In genomic region chr16:79600636-79601091, GRCh38 we compare ENCODE assay signal across 1 cellular context.
TF ChIP-seq lines count a peak whose summit lies in the region.

MAF (minus strand) TSS chr16:79600737; CDS start chr16:79599902, 835 bp downstream.

TF ChIP-seq in SK-N-SH treated with all-trans-retinoic acid at 6 μM for 48 hours, 23 proteins besides CTCF, POLR2A, EP300 and RAD21 (continued from another document):
- no peak for TF ChIP-seq SNAI2 (CRISPR knock-in tag; IDR thresholded peaks at IDR 0.05)
